ENCODE assay signal across 6 cellular contexts in the genomic region with DNA sequence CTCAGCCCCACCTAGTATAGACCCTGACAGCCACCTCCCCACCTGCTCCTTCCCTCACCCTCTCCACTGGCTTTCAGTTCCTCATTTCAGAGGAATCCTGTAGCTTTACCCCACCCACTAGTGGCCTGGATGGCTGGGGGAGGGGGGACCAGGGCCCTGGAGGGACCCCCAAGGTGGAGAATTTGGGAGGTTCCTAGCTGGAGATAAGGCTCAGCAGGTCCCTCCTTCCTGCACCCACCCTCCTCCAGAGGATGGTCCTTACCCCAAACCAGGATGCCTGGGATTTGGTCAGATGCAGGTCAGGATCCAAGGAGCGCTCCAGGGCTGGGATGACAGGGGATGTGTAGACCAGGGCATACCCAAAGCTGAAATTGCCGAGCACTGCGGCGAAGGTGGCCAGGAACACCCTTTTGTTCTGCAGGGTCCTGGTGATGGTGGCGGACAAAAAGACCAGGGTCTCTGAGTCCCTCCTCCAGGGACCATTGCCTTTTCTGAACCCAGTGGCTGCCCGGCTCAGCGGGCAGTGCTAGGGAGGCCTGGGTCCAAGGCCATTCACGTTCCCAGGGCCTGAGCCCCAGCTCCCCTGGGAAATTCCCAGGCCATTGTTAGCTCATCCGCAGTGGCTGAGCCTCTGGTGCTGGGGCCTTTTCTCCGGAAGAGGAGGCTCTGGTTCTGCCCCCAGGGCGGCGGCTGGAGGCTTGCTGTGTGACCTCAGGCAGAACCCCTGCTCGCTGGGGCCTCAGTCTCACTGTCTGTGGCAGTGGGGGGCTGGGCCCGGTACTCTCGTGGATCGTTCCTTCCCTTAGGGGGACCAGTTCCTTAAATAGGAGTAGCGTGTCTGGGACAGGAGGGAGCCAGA. TPM values are rescaled to one million over a fixed set of nuclear protein-coding genes. Genes with fewer than 3 reads are reported as not detected.
DNase-seq lines count a peak whose midpoint lies in the region; ATAC-seq lines count a peak whose summit lies in the region.

No MANE protein-coding gene starts in this region.

- H3K4me1 ChIP-seq in adipocyte (ENCODE audit: control insufficient read depth, insufficient read depth, low read length): peaks cover 36% of the 10 kb centered on the region
- H3K4me1 ChIP-seq in mesenchymal stem cell (ENCODE audit: control insufficient read depth, insufficient read depth, low read depth, low read length): peaks cover 28% of the 10 kb centered on the region

- H3K9ac ChIP-seq in adipocyte (ENCODE audit: low read length) (peak overlapping the region; percentile 92), mesenchymal stem cell (ENCODE audit: low read length) (peak overlapping the region; percentile 86)

- peak overlapping the region in 1 of 2 experiments; percentile 81 for H3K14ac ChIP-seq in mesenchymal stem cell (ENCODE audit: low read length in 2 of 2)

- H3K79me1 ChIP-seq in mesenchymal stem cell (replicated peaks; ENCODE audit: low read length, poor library complexity, severe bottlenecking): peaks cover 28% of the 10 kb centered on the region

- H3K4ac ChIP-seq in mesenchymal stem cell (ENCODE audit: low read depth in 1 of 2, low read length in 2 of 2): peak overlapping the region; percentile 0 to 89

- H4K8ac ChIP-seq in mesenchymal stem cell (ENCODE audit: low read length): peak overlapping the region; percentile 68

- H3K27ac ChIP-seq in mesenchymal stem cell (ENCODE audit: low read length, poor library complexity, severe bottlenecking): peak overlapping the region; percentile 27

- H3K4me3 ChIP-seq in adipocyte (ENCODE audit: low read length) (peak overlapping the region; percentile 89), mesenchymal stem cell (ENCODE audit: insufficient read depth in 1 of 2, low read depth in 1 of 2, low read length in 2 of 2) (peak overlapping the region; percentile 72 to 84)

- H2BK5ac ChIP-seq in mesenchymal stem cell (ENCODE audit: low read depth, low read length, poor library complexity, severe bottlenecking): peak overlapping the region; percentile 12

- peak; percentile 36 for ATAC-seq in HG03159 (IDR thresholded peaks at IDR 0.05; ENCODE audit: unreplicated experiment)

- WGBS in mesenchymal stem cell: 40% methylated on average over 14 of the region's 17 CpGs

- H3K23ac ChIP-seq in mesenchymal stem cell (ENCODE audit: low read length in 2 of 2): peak overlapping the region in 1 of 2 experiments; percentile 43

- peak overlapping the region; percentile 53 to 88 for H3K18ac ChIP-seq in mesenchymal stem cell (ENCODE audit: low read depth in 1 of 2, low read length in 2 of 2)

- H2BK120ac ChIP-seq in mesenchymal stem cell (ENCODE audit: low read depth, low read length): no peak overlapping the region

- peak overlapping the region in 1 of 2 experiments; percentile 7 for H2BK12ac ChIP-seq in mesenchymal stem cell (ENCODE audit: low read length in 2 of 2)

- H3K36me3 ChIP-seq in adipocyte (ENCODE audit: control insufficient read depth, insufficient read depth, low read length, severe bottlenecking): peaks cover 36% of the 10 kb centered on the region
- H3K36me3 ChIP-seq in mesenchymal stem cell (ENCODE audit: control insufficient read depth in 1 of 2, insufficient read depth in 2 of 2, low read depth in 1 of 2, low read length in 2 of 2): peaks cover 38% of the 10 kb centered on the region in 2 experiments

- H4K91ac ChIP-seq in mesenchymal stem cell (ENCODE audit: low read length): peak overlapping the region; percentile 82

- H3K27me3 ChIP-seq in adipocyte (replicated peaks; ENCODE audit: control insufficient read depth, insufficient read depth, low read length) (no peaks in the 10 kb centered on the region), mesenchymal stem cell (ENCODE audit: control insufficient read depth in 1 of 2, insufficient read depth in 1 of 2, low read length in 2 of 2) (no peaks in the 10 kb centered on the region)

- DNase-seq in DMS79 treated with DMSO at 0.1 percent for 48 hours (lab: John Stamatoyannopoulos, UW) (peak; percentile 9), DMS79 (lab: John Stamatoyannopoulos, UW) (no peak), adipocyte (ENCODE audit: low read depth) (peak; percentile 47), mesenchymal stem cell (peak; percentile 89), NCI-H2196 treated with DMSO at 0.1 percent for 48 hours (lab: John Stamatoyannopoulos, UW; ENCODE audit: unreplicated experiment) (no peak)

- H2AK5ac ChIP-seq in mesenchymal stem cell (ENCODE audit: low read length, severe bottlenecking): peak overlapping the region; percentile 1

- no peaks in the 10 kb centered on the region for H3K9me3 ChIP-seq in adipocyte (ENCODE audit: control insufficient read depth, low read length)
- no peaks in the 10 kb centered on the region for H3K9me3 ChIP-seq in mesenchymal stem cell (ENCODE audit: control insufficient read depth, low read length)

- H3K4me2 ChIP-seq in mesenchymal stem cell (ENCODE audit: low read length, poor library complexity, severe bottlenecking): peak overlapping the region; percentile 74

- H2AFZ ChIP-seq in mesenchymal stem cell (ENCODE audit: low read depth, low read length): no peak overlapping the region

- H2BK15ac ChIP-seq in mesenchymal stem cell (ENCODE audit: low read depth, poor library complexity, severe bottlenecking): peak overlapping the region; percentile 91

RNA-seq across cellular contexts. Expression of gene SLC2A6, which starts 0.7 kb away (rescaled TPM):
- 29.4 TPM for polyA plus RNA-seq in mesenchymal stem cell (2013, experiment 1 of 2)
- polyA plus RNA-seq in mesenchymal stem cell (2013, experiment 2 of 2): 28.2 TPM

RNA-seq across cellular contexts. Expression of gene CACFD1, which starts 18.4 kb away (rescaled TPM):
- polyA plus RNA-seq in mesenchymal stem cell (2013, experiment 1 of 2): 6.9 TPM
- polyA plus RNA-seq in mesenchymal stem cell (2013, experiment 2 of 2): 6.9 TPM

RNA-seq across cellular contexts. Expression of gene MYMK, which starts 46.5 kb away (rescaled TPM):
- not detected for polyA plus RNA-seq in mesenchymal stem cell (2013, experiment 1 of 2)
- polyA plus RNA-seq in mesenchymal stem cell (2013, experiment 2 of 2): not detected

RNA-seq across cellular contexts. Expression of gene ADAMTS13, which starts 56.1 kb away (rescaled TPM):
- polyA plus RNA-seq in mesenchymal stem cell (2013, experiment 1 of 2): 4.5 TPM
- polyA plus RNA-seq in mesenchymal stem cell (2013, experiment 2 of 2): 3.9 TPM

RNA-seq across cellular contexts. Expression of gene ADAMTSL2, which starts 56.3 kb away (rescaled TPM):
- polyA plus RNA-seq in mesenchymal stem cell (2013, experiment 1 of 2): 0.22 TPM
- polyA plus RNA-seq in mesenchymal stem cell (2013, experiment 2 of 2): 0.21 TPM

Comparison
In these comparisons a context has a peak if more than half of its experiments do, and no peak if none do; other contexts are left out.
1. DNase-seq: peak in DMS79 treated with DMSO at 0.1 percent for 48 hours (single experiment), adipocyte (single experiment) and mesenchymal stem cell (single experiment); none in DMS79 (single experiment) and NCI-H2196 treated with DMSO at 0.1 percent for 48 hours (single experiment).